Comparison of ENCODE assay signal across 27 cellular contexts in genomic region chr11:105296386-105296785, GRCh38.
"Had no signal": no experiment of that assay in that cellular context is flagged by ENCODE, and none has a peak within 500 bp of the region (broad histone marks: within the 10 kb centered on the region; RNA-seq: fewer than 3 reads in every experiment).

No MANE protein-coding gene starts in this region.

- ATAC-seq: effector memory CD8-positive, alpha-beta T cell; esophagus mucosa; gastrocnemius medialis; gastroesophageal sphincter; heart left ventricle; heart right ventricle had no signal

- H3K4me3 ChIP-seq: colonic mucosa, coronary artery, dorsolateral prefrontal cortex, esophagus muscularis mucosa, esophagus squamous epithelium, gastrocnemius medialis, gastroesophageal sphincter, heart left ventricle, heart right ventricle had no signal

- H3K27ac ChIP-seq: colonic mucosa, coronary artery, dorsolateral prefrontal cortex, epithelial cell of prostate, esophagus muscularis mucosa, esophagus squamous epithelium, foreskin keratinocyte, gastrocnemius medialis, gastroesophageal sphincter, heart left ventricle, heart right ventricle had no signal

- H3K4me1 ChIP-seq: colonic mucosa, esophagus muscularis mucosa, esophagus squamous epithelium, gastrocnemius medialis, gastroesophageal sphincter, heart left ventricle, heart right ventricle had no signal

- H3K36me3 ChIP-seq: colonic mucosa, esophagus muscularis mucosa, esophagus squamous epithelium, gastrocnemius medialis, gastroesophageal sphincter, heart left ventricle, heart right ventricle had no signal

- H3K27me3 ChIP-seq: colonic mucosa, dorsolateral prefrontal cortex, esophagus muscularis mucosa, esophagus squamous epithelium, foreskin keratinocyte, gastrocnemius medialis, gastroesophageal sphincter, heart left ventricle, heart right ventricle had no signal

- DNase-seq: colonic mucosa; cortex of kidney; dermis blood vessel endothelial cell; dorsolateral prefrontal cortex; effector CD4-positive, alpha-beta T cell; effector CD8-positive, alpha-beta T cell; effector memory CD4-positive, alpha-beta T cell; effector memory CD8-positive, alpha-beta T cell; endodermal cell; erythroblast; esophagus squamous epithelium; foreskin fibroblast; foreskin keratinocyte; foreskin melanocyte; gastrocnemius medialis; glutamatergic neuron; heart right ventricle had no signal

- H3K9me3 ChIP-seq: colonic mucosa, esophagus muscularis mucosa, esophagus squamous epithelium, gastrocnemius medialis, gastroesophageal sphincter had no signal

- FAIRE-seq: colon, endometrium, endothelial cell of umbilical vein, frontal cortex had no signal
